Comparison of ENCODE assay signal across 12 cellular contexts in genomic region chr22:19058713-19059451, GRCh38.
DNase-seq lines count a peak whose midpoint lies in the region; ATAC-seq, FAIRE-seq and TF ChIP-seq lines count a peak whose summit lies in the region.
"Had no signal": no experiment of that assay in that cellular context is flagged by ENCODE, and none has a peak within 500 bp of the region (broad histone marks: within the 10 kb centered on the region; RNA-seq: fewer than 3 reads in every experiment).

No MANE protein-coding gene starts in this region.

- H3K9me3 ChIP-seq in right atrium auricular region (no peaks in the 10 kb centered on the region), WERI-Rb-1 (ENCODE audit: severe bottlenecking) (no peaks in the 10 kb centered on the region), kidney (ENCODE audit: control insufficient read depth in 1 of 2, low read length in 2 of 2) (no peaks in the 10 kb centered on the region), upper lobe of right lung (no peaks in the 10 kb centered on the region)

- DNase-seq in Right ventricle myocardium inferior (ENCODE audit: missing footprints) (peak; percentile 53), right atrium auricular region (ENCODE audit: low spot score) (no peak), WERI-Rb-1 (no peak), kidney (peak; percentile 46), upper lobe of right lung (peak; percentile 48), CD1c-positive myeloid dendritic cell (ENCODE audit: extremely low spot score) (no peak), cortex of kidney (lab: John Stamatoyannopoulos, UW) (no peak)
- DNase-seq: activated CD4-positive, alpha-beta T cell treated with anti-CD3 and anti-CD28 coated beads for 48 hours; NCI-H2081 had no signal

- no peak overlapping the region for H3K9ac ChIP-seq in kidney (ENCODE audit: low read length in 2 of 2)

- H3K36me3 ChIP-seq in right atrium auricular region: peaks cover 55% of the 10 kb centered on the region
- peaks cover 38% of the 10 kb centered on the region for H3K36me3 ChIP-seq in WERI-Rb-1
- H3K36me3 ChIP-seq in kidney (ENCODE audit: control insufficient read depth in 1 of 2, insufficient read depth in 2 of 2, low read length in 2 of 2): peaks cover 7 to 36% of the 10 kb centered on the region in 2 donors
- peaks cover 97% of the 10 kb centered on the region for H3K36me3 ChIP-seq in upper lobe of right lung

- TF ChIP-seq CTCF in right atrium auricular region (IDR thresholded peaks at IDR 0.05) (no peak), WERI-Rb-1 (IDR thresholded peaks at IDR 0.05; ENCODE audit: low read depth, low read length) (peak; percentile 43), kidney (IDR thresholded peaks at IDR 0.05; ENCODE audit: borderline replicate concordance, extremely low read depth, insufficient read depth) (no peak), upper lobe of right lung (IDR thresholded peaks at IDR 0.05) (no peak)

- no peak for ATAC-seq in Right ventricle myocardium inferior
- ATAC-seq in upper lobe of right lung: no peak
- ATAC-seq in GM21367 (IDR thresholded peaks at IDR 0.05; ENCODE audit: unreplicated experiment): no peak
- ATAC-seq: T-cell had no signal

- H3K4me3 ChIP-seq in right atrium auricular region (no peak overlapping the region), WERI-Rb-1 (ENCODE audit: low read depth, low read length) (no peak overlapping the region), kidney (ENCODE audit: low read length in 2 of 2) (no peak overlapping the region), upper lobe of right lung (no peak overlapping the region)

- H3K27me3 ChIP-seq in right atrium auricular region (no peaks in the 10 kb centered on the region), WERI-Rb-1 (ENCODE audit: insufficient read depth, low read depth, severe bottlenecking) (no peaks in the 10 kb centered on the region), upper lobe of right lung (no peaks in the 10 kb centered on the region)

- no peak for FAIRE-seq in kidney (lab: Jason Lieb, UNC)
- FAIRE-seq: colon had no signal

- H3K4me1 ChIP-seq in right atrium auricular region: no peaks in the 10 kb centered on the region
- H3K4me1 ChIP-seq in kidney (ENCODE audit: control insufficient read depth in 1 of 2, insufficient read depth in 1 of 2, low read depth in 1 of 2, low read length in 2 of 2): peaks cover 8% of the 10 kb centered on the region in 2 donors
- no peaks in the 10 kb centered on the region for H3K4me1 ChIP-seq in upper lobe of right lung

- H3K27ac ChIP-seq in right atrium auricular region (no peak overlapping the region), WERI-Rb-1 (no peak overlapping the region), kidney (ENCODE audit: low read depth in 2 of 2, low read length in 2 of 2) (no peak overlapping the region), upper lobe of right lung (no peak overlapping the region)

- intact Hi-C loops in Right ventricle myocardium inferior (cut with DNase I): no loop called here
- intact Hi-C loops in kidney (cut with DNase I): no loop called here
- intact Hi-C loops in upper lobe of right lung (cut with DNase I): no loop called here

Comparison
In these comparisons a context has a peak if more than half of its experiments do, and no peak if none do; other contexts are left out.
1. DNase-seq: peak in Right ventricle myocardium inferior (single experiment), kidney (single experiment) and upper lobe of right lung (single experiment); none in right atrium auricular region (single experiment), WERI-Rb-1 (single experiment), CD1c-positive myeloid dendritic cell (single experiment) and cortex of kidney (single experiment).